1 cellular context compared by ENCODE assay signal in genomic region chr10:44989621-44990301, GRCh38.
TF ChIP-seq lines count a peak whose summit lies in the region.

No MANE protein-coding gene starts in this region.

TF ChIP-seq in WTC11, 78 proteins besides CTCF, POLR2A, EP300 and RAD21 (continued from another document):
- TF ChIP-seq HMGXB4 (CRISPR knock-in tag; IDR thresholded peaks at IDR 0.05) (no peak), PRRX2 (CRISPR knock-in tag; IDR thresholded peaks at IDR 0.05) (no peak), TEAD1 (CRISPR knock-in tag; IDR thresholded peaks at IDR 0.05) (no peak), NFYB (CRISPR knock-in tag; conservative IDR thresholded peaks at IDR 0.05; ENCODE audit: low read depth) (no peak)
